In the genomic region with DNA sequence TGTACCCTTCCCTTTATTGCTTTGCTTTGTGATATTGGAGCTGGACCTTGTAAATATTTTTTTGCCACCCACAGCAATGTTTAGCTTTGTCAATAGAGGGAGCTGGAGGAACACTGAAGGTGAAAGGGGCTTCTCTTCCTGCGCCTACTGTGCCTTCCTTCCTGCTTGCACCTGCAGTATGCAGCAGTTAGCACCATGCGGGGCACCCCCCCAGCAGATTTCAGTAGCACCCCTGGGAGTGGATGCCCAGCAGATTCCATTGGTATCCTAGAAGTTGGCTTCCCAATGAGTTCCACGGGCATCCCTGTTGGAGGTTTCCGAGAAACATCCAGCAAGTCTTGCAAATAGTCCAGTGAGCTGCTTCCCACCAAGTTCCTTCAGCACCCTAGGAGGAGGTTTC, we compare ENCODE assay signal across 1 cellular context.
TF ChIP-seq lines count a peak whose summit lies in the region.

No MANE protein-coding gene starts in this region.

TF ChIP-seq in HepG2, 621 proteins besides CTCF, POLR2A, EP300 and RAD21 (continued from another document):
- TF ChIP-seq, protein P1, sequence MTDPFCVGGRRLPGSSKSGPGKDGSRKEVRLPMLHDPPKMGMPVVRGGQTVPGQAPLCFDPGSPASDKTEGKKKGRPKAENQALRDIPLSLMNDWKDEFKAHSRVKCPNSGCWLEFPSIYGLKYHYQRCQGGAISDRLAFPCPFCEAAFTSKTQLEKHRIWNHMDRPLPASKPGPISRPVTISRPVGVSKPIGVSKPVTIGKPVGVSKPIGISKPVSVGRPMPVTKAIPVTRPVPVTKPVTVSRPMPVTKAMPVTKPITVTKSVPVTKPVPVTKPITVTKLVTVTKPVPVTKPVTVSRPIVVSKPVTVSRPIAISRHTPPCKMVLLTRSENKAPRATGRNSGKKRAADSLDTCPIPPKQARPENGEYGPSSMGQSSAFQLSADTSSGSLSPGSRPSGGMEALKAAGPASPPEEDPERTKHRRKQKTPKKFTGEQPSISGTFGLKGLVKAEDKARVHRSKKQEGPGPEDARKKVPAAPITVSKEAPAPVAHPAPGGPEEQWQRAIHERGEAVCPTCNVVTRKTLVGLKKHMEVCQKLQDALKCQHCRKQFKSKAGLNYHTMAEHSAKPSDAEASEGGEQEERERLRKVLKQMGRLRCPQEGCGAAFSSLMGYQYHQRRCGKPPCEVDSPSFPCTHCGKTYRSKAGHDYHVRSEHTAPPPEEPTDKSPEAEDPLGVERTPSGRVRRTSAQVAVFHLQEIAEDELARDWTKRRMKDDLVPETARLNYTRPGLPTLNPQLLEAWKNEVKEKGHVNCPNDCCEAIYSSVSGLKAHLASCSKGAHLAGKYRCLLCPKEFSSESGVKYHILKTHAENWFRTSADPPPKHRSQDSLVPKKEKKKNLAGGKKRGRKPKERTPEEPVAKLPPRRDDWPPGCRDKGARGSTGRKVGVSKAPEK (CRISPR knock-in tag; IDR thresholded peaks at IDR 0.05; ENCODE audit: borderline replicate concordance): no peak
- TF ChIP-seq TEAD3 (CRISPR knock-in tag; optimal IDR thresholded peaks at IDR 0.05; ENCODE audit: borderline replicate concordance) (no peak), TBX2 (CRISPR knock-in tag; IDR thresholded peaks at IDR 0.05; ENCODE audit: borderline replicate concordance) (no peak), ZNF614 (CRISPR knock-in tag; IDR thresholded peaks at IDR 0.05; ENCODE audit: borderline replicate concordance) (no peak), CCAR2 (optimal IDR thresholded peaks at IDR 0.05; ENCODE audit: low read depth, low read length) (no peak), CHCHD3 (CRISPR knock-in tag; IDR thresholded peaks at IDR 0.05) (no peak), ZNF264 (CRISPR knock-in tag; IDR thresholded peaks at IDR 0.05) (no peak), ZNF7 (CRISPR knock-in tag; IDR thresholded peaks at IDR 0.05) (no peak), ZNF451 (CRISPR knock-in tag; IDR thresholded peaks at IDR 0.05) (no peak), ZNF672 (CRISPR knock-in tag; IDR thresholded peaks at IDR 0.05) (no peak), SMC3 (IDR thresholded peaks at IDR 0.05; ENCODE audit: low read length) (peak; percentile 92), FOSL1 (CRISPR knock-in tag; IDR thresholded peaks at IDR 0.05; ENCODE audit: borderline replicate concordance) (no peak), EHMT2 (IDR thresholded peaks at IDR 0.05; ENCODE audit: borderline replicate concordance, low read depth, low read length) (no peak), ZNF563 (CRISPR knock-in tag; IDR thresholded peaks at IDR 0.05) (no peak), RFX5 (IDR thresholded peaks at IDR 0.05; ENCODE audit: low read depth, low read length) (no peak), SOX6 (IDR thresholded peaks at IDR 0.05) (no peak), SOX6 (CRISPR knock-in tag; IDR thresholded peaks at IDR 0.05) (no peak), ETV5 (CRISPR knock-in tag; IDR thresholded peaks at IDR 0.05; ENCODE audit: borderline replicate concordance) (no peak), SRSF1 (optimal IDR thresholded peaks at IDR 0.05; ENCODE audit: low read depth, low read length) (no peak), ELF3 (CRISPR knock-in tag; IDR thresholded peaks at IDR 0.05) (0 out of 2 replicates have a peak, but pooled peaks have one; percentile 50)
- TF ChIP-seq, protein P2, sequence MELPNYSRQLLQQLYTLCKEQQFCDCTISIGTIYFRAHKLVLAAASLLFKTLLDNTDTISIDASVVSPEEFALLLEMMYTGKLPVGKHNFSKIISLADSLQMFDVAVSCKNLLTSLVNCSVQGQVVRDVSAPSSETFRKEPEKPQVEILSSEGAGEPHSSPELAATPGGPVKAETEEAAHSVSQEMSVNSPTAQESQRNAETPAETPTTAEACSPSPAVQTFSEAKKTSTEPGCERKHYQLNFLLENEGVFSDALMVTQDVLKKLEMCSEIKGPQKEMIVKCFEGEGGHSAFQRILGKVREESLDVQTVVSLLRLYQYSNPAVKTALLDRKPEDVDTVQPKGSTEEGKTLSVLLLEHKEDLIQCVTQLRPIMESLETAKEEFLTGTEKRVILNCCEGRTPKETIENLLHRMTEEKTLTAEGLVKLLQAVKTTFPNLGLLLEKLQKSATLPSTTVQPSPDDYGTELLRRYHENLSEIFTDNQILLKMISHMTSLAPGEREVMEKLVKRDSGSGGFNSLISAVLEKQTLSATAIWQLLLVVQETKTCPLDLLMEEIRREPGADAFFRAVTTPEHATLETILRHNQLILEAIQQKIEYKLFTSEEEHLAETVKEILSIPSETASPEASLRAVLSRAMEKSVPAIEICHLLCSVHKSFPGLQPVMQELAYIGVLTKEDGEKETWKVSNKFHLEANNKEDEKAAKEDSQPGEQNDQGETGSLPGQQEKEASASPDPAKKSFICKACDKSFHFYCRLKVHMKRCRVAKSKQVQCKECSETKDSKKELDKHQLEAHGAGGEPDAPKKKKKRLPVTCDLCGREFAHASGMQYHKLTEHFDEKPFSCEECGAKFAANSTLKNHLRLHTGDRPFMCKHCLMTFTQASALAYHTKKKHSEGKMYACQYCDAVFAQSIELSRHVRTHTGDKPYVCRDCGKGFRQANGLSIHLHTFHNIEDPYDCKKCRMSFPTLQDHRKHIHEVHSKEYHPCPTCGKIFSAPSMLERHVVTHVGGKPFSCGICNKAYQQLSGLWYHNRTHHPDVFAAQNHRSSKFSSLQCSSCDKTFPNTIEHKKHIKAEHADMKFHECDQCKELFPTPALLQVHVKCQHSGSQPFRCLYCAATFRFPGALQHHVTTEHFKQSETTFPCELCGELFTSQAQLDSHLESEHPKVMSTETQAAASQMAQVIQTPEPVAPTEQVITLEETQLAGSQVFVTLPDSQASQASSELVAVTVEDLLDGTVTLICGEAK (IDR thresholded peaks at IDR 0.05): no peak
- TF ChIP-seq, protein P2 (CRISPR knock-in tag; IDR thresholded peaks at IDR 0.05): no peak
- TF ChIP-seq, protein P3, sequence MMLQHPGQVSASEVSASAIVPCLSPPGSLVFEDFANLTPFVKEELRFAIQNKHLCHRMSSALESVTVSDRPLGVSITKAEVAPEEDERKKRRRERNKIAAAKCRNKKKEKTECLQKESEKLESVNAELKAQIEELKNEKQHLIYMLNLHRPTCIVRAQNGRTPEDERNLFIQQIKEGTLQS (CRISPR knock-in tag; IDR thresholded peaks at IDR 0.05): no peak
- TF ChIP-seq, protein P4, sequence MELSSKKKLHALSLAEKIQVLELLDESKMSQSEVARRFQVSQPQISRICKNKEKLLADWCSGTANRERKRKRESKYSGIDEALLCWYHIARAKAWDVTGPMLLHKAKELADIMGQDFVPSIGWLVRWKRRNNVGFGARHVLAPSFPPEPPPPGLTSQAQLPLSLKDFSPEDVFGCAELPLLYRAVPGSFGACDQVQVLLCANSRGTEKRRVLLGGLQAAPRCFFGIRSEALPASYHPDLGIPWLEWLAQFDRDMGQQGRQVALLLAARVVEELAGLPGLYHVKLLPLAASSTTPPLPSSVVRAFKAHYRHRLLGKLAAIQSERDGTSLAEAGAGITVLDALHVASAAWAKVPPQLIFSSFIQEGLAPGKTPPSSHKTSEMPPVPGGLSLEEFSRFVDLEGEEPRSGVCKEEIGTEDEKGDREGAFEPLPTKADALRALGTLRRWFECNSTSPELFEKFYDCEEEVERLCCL (CRISPR knock-in tag; IDR thresholded peaks at IDR 0.05; ENCODE audit: borderline replicate concordance): no peak
